In genomic region chr2:8329660-8330622, GRCh38 we compare ENCODE assay signal across 20 cellular contexts.
DNase-seq lines count a peak whose midpoint lies in the region; ATAC-seq lines count a peak whose summit lies in the region.
"Had no signal": no experiment of that assay in that cellular context is flagged by ENCODE, and none has a peak within 500 bp of the region (broad histone marks: within the 10 kb centered on the region; RNA-seq: fewer than 3 reads in every experiment).

No MANE protein-coding gene starts in this region.

- no peaks in the 10 kb centered on the region for H3K36me3 Mint-ChIP-seq in central memory CD8-positive, alpha-beta T cell (ENCODE audit: insufficient read depth)
- H3K36me3 Mint-ChIP-seq in natural killer cell treated with Interleukin-12 subunit alpha and Interleukin-12 subunit beta and Interleukin-15 and Interleukin-18, amount 100 ng/mL, for 72 hours, result no peaks in the 10 kb centered on the region
- H3K36me3 Mint-ChIP-seq: CD8-positive, alpha-beta T cell had no signal

- no peaks in the 10 kb centered on the region for H3K9me3 Mint-ChIP-seq in central memory CD8-positive, alpha-beta T cell
- H3K9me3 Mint-ChIP-seq in natural killer cell treated with Interleukin-12 subunit alpha and Interleukin-12 subunit beta and Interleukin-15 and Interleukin-18, amount 100 ng/mL, for 72 hours, result no peaks in the 10 kb centered on the region
- H3K9me3 Mint-ChIP-seq: CD8-positive, alpha-beta T cell had no signal

- H3K4me3 Mint-ChIP-seq in central memory CD8-positive, alpha-beta T cell, result no peak overlapping the region
- peak overlapping the region; percentile 15 for H3K4me3 Mint-ChIP-seq in natural killer cell treated with Interleukin-12 subunit alpha and Interleukin-12 subunit beta and Interleukin-15 and Interleukin-18, amount 100 ng/mL, for 72 hours
- H3K4me3 Mint-ChIP-seq: CD8-positive, alpha-beta T cell had no signal

- DNase-seq in NCI-H187 (lab: John Stamatoyannopoulos, UW) (peak; percentile 13 to 33), NCI-H187 treated with DMSO at 0.1 percent for 48 hours (lab: John Stamatoyannopoulos, UW) (no peak), NCI-H146 (lab: John Stamatoyannopoulos, UW) (peak; percentile 87), epidermal melanocyte (ENCODE audit: insufficient read length, low spot score) (no peak), ACHN (no peak), iPS-NIHi7 (ENCODE audit: extremely low spot score) (no peak)
- no peak for DNase-seq in central memory CD8-positive, alpha-beta T cell (ENCODE audit: low spot score in 2 of 2)
- no peak for DNase-seq in natural killer cell treated with Interleukin-12 subunit alpha and Interleukin-12 subunit beta and Interleukin-15 and Interleukin-18, amount 100 ng/mL, for 72 hours (ENCODE audit: low spot score)
- DNase-seq: activated CD4-positive, alpha-beta T cell treated with anti-CD3 and anti-CD28 coated beads, Interleukin-2, amount 50 U/mL, for 4 hours; adrenal gland; CD8-positive, alpha-beta T cell; EL; foreskin melanocyte; KG1; naive thymus-derived CD4-positive, alpha-beta T cell; NCI-H1105 treated with DMSO at 0.1 percent for 48 hours; NCI-H345; SJCRH30; stimulated activated CD4-positive, alpha-beta T cell treated with anti-CD3 and anti-CD28 coated beads, Interleukin-15, amount 100 ng/mL, for 24 hours; uterus had no signal

- no peak for ATAC-seq in central memory CD8-positive, alpha-beta T cell (replicated peaks; ENCODE audit: extremely low read depth, poor library complexity, severe bottlenecking)
- no peak for ATAC-seq in natural killer cell treated with Interleukin-12 subunit alpha and Interleukin-12 subunit beta and Interleukin-15 and Interleukin-18, amount 100 ng/mL, for 72 hours
- ATAC-seq: CD8-positive, alpha-beta T cell; naive thymus-derived CD4-positive, alpha-beta T cell had no signal

- peaks cover 29% of the 10 kb centered on the region for H3K4me1 Mint-ChIP-seq in central memory CD8-positive, alpha-beta T cell
- peaks cover 63 to 65% of the 10 kb centered on the region in 2 donors for H3K4me1 Mint-ChIP-seq in natural killer cell treated with Interleukin-12 subunit alpha and Interleukin-12 subunit beta and Interleukin-15 and Interleukin-18, amount 100 ng/mL, for 72 hours (ENCODE audit: low read depth in 2 of 2)

- in situ Hi-C loops in ACHN (cut with HindIII; ENCODE audit: low pct_ligation_motif_present, low pct_unique_long_range_greater_than_20kb, low sequenced_read_pairs), result no loop called here

- peak overlapping the region; percentile 59 for H3K27ac Mint-ChIP-seq in central memory CD8-positive, alpha-beta T cell (ENCODE audit: low read depth)
- H3K27ac Mint-ChIP-seq in natural killer cell treated with Interleukin-12 subunit alpha and Interleukin-12 subunit beta and Interleukin-15 and Interleukin-18, amount 100 ng/mL, for 72 hours, result peak overlapping the region; percentile 66 to 93
- H3K27ac Mint-ChIP-seq: CD8-positive, alpha-beta T cell had no signal

- no peaks in the 10 kb centered on the region for H3K27me3 Mint-ChIP-seq in central memory CD8-positive, alpha-beta T cell
- no peaks in the 10 kb centered on the region for H3K27me3 Mint-ChIP-seq in natural killer cell treated with Interleukin-12 subunit alpha and Interleukin-12 subunit beta and Interleukin-15 and Interleukin-18, amount 100 ng/mL, for 72 hours

Comparison
In these comparisons a context has a peak if more than half of its experiments do, and no peak if none do; other contexts are left out.
1. DNase-seq: peak in NCI-H187 (2 of 2) and NCI-H146 (single experiment); none in NCI-H187 treated with DMSO at 0.1 percent for 48 hours (single experiment), central memory CD8-positive, alpha-beta T cell (0 of 2), natural killer cell treated with Interleukin-12 subunit alpha and Interleukin-12 subunit beta and Interleukin-15 and Interleukin-18, amount 100 ng/mL, for 72 hours (single experiment), epidermal melanocyte (single experiment), ACHN (single experiment) and iPS-NIHi7 (single experiment).